ENCODE assay signal across 9 cellular contexts in the genomic region with DNA sequence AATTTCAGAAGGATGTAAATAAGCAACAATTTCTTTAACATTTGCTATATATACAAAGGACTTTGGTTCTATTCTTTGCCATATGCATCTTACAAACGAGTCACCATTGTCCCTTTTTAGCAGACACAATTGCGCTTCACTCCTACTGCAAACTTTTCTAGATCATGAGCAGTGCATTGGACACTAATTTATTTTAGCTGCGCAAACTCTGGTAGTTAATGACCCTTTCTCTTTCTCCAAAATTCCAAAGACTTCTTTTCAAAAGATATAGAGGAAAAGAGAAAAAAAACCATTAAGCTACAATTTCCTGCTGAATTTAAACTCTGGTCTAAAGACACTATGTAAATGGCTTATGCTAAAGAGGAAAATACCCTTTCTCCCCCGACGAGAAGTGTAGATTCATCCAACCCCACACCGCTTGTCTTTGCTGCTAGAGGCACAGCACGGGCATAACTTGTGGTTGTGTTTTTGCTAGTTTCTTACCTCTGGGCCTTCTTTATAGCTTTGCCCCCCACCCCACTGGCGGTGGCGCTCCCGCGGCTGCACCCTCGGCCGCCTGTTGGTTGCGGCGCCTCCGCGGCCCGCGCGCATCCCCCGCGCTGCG.
DNase-seq lines count a peak whose midpoint lies in the region; ATAC-seq, FAIRE-seq and TF ChIP-seq lines count a peak whose summit lies in the region.
"Had no signal": no experiment of that assay in that cellular context is flagged by ENCODE, and none has a peak within 500 bp of the region (broad histone marks: within the 10 kb centered on the region; RNA-seq: fewer than 3 reads in every experiment).

No MANE protein-coding gene starts in this region.

- no peaks in the 10 kb centered on the region for H3K9me3 Mint-ChIP-seq in activated CD4-positive, alpha-beta T cell treated with anti-CD3 and anti-CD28 coated beads, Interleukin-2, amount 10 ng/mL, durations not matched to agents 24 days and 14 days

- no peaks in the 10 kb centered on the region for H3K9me3 ChIP-seq in lower lobe of right lung

- intact Hi-C loops in activated CD4-positive, alpha-beta T cell treated with anti-CD3 and anti-CD28 coated beads, Interleukin-2, amount 10 ng/mL, durations not matched to agents 24 days and 14 days (cut with micrococcal nuclease): loop anchor here (2.0 to 10.0 kb wide), 4 partner anchors 82 to 511 kb away; partner anchors contain the start of gene NFE2L3
- intact Hi-C loops in lower lobe of right lung (cut with DNase I): loop anchor here (5.0 to 10.0 kb wide), 2 partner anchors 292 to 779 kb away; partner anchors contain the start of genes HOXA3 and HOXA7

- H3K36me3 Mint-ChIP-seq in activated CD4-positive, alpha-beta T cell treated with anti-CD3 and anti-CD28 coated beads, Interleukin-2, amount 10 ng/mL, durations not matched to agents 24 days and 14 days (ENCODE audit: low read depth): peaks cover 16% of the 10 kb centered on the region

- H3K4me3 ChIP-seq in lower lobe of right lung: peak overlapping the region; percentile 60

- no peak overlapping the region for H3K27ac Mint-ChIP-seq in activated CD4-positive, alpha-beta T cell treated with anti-CD3 and anti-CD28 coated beads, Interleukin-2, amount 10 ng/mL, durations not matched to agents 24 days and 14 days

- peak overlapping the region; percentile 86 for H3K27ac ChIP-seq in VCaP
- peak overlapping the region; percentile 84 for H3K27ac ChIP-seq in lower lobe of right lung

- peaks cover 52% of the 10 kb centered on the region for H3K27me3 ChIP-seq in lower lobe of right lung (ENCODE audit: low read depth)

- H3K4me3 Mint-ChIP-seq in activated CD4-positive, alpha-beta T cell treated with anti-CD3 and anti-CD28 coated beads, Interleukin-2, amount 10 ng/mL, durations not matched to agents 24 days and 14 days: peak overlapping the region; percentile 84

- no peak for FAIRE-seq in RCC 7860 (lab: Jason Lieb, UNC)

- peaks cover 17% of the 10 kb centered on the region for H3K4me1 ChIP-seq in lower lobe of right lung

- ATAC-seq in HG03139 (IDR thresholded peaks at IDR 0.05; ENCODE audit: unreplicated experiment) (peak; percentile 18), lower lobe of right lung (no peak)

- H3K4me1 Mint-ChIP-seq in activated CD4-positive, alpha-beta T cell treated with anti-CD3 and anti-CD28 coated beads, Interleukin-2, amount 10 ng/mL, durations not matched to agents 24 days and 14 days: peaks cover 5% of the 10 kb centered on the region

- H3K36me3 ChIP-seq in lower lobe of right lung: no peaks in the 10 kb centered on the region

- H3K27me3 Mint-ChIP-seq in activated CD4-positive, alpha-beta T cell treated with anti-CD3 and anti-CD28 coated beads, Interleukin-2, amount 10 ng/mL, durations not matched to agents 24 days and 14 days: peaks cover 36% of the 10 kb centered on the region

- no peak for TF ChIP-seq CTCF in VCaP (conservative IDR thresholded peaks at IDR 0.05)
- no peak for TF ChIP-seq CTCF in lower lobe of right lung (IDR thresholded peaks at IDR 0.05)

- DNase-seq in activated CD4-positive, alpha-beta T cell treated with anti-CD3 and anti-CD28 coated beads, Interleukin-2, amount 10 ng/mL, durations not matched to agents 24 days and 14 days: no peak
- no peak for DNase-seq in activated CD4-positive, alpha-beta T cell treated with anti-CD3 and anti-CD28 coated beads for 48 hours
- no peak for DNase-seq in lower lobe of right lung
- no peak for DNase-seq in retina
- DNase-seq in AG08396 (ENCODE audit: low spot score): no peak
- no peak for DNase-seq in RCC 7860 (ENCODE audit: low spot score)
- DNase-seq: DND-41 had no signal
